In genomic region chr17:29162082-29162908, GRCh38 we compare ENCODE assay signal across 24 cellular contexts. TPM values are rescaled to one million over a fixed set of nuclear protein-coding genes. Genes with fewer than 3 reads are reported as not detected.
A peak's percentile ranks its signal among the peaks of the same experiment; 100 is the strongest.
DNase-seq lines count a peak whose midpoint lies in the region; ATAC-seq and TF ChIP-seq lines count a peak whose summit lies in the region.
"Had no signal": no experiment of that assay in that cellular context is flagged by ENCODE, and none has a peak within 500 bp of the region (broad histone marks: within the 10 kb centered on the region; RNA-seq: fewer than 3 reads in every experiment).

No MANE protein-coding gene starts in this region.

- H3K27ac Mint-ChIP-seq in T-helper 17 cell: peak overlapping the region; percentile 51
- no peak overlapping the region for H3K27ac Mint-ChIP-seq in endodermal cell
- no peak overlapping the region for H3K27ac Mint-ChIP-seq in neural progenitor cell
- H3K27ac Mint-ChIP-seq: activated B cell treated with CpG ODN at 0.5 μM for 24 hours; activated naive CD4-positive, alpha-beta T cell treated with anti-CD3 and anti-CD28 coated beads, Interleukin-2, amount 50 U/mL, for 24 hours; activated T-helper 2 cell treated with anti-CD3 and anti-CD28 coated beads, Interferon-gamma antibody, Interleukin-2, Interleukin-4, amounts not matched to agents 10 μg/mL and 5 μg/mL and 100 μg/mL, durations not matched to agents 14 hours and 24 hours and 36 hours; CD4-positive, alpha-beta T cell had no signal

- H3K9ac ChIP-seq in endodermal cell (ENCODE audit: extremely low read depth, low read length, poor library complexity, severe bottlenecking): no peak overlapping the region
- no peak overlapping the region for H3K9ac ChIP-seq in mesenchymal stem cell (ENCODE audit: low read length)
- no peak overlapping the region for H3K9ac ChIP-seq in neural progenitor cell

- H2BK15ac ChIP-seq in mesenchymal stem cell (ENCODE audit: low read depth, poor library complexity, severe bottlenecking): no peak overlapping the region

- H2BK5ac ChIP-seq in mesenchymal stem cell (ENCODE audit: low read depth, low read length, poor library complexity, severe bottlenecking): no peak overlapping the region

- no peak overlapping the region for H3K4ac ChIP-seq in mesenchymal stem cell (ENCODE audit: low read depth in 1 of 2, low read length in 2 of 2)

- peaks cover 2% of the 10 kb centered on the region for H3K36me3 Mint-ChIP-seq in T-helper 17 cell (ENCODE audit: low read depth)
- H3K36me3 Mint-ChIP-seq in endodermal cell (ENCODE audit: low read depth): peaks cover 8% of the 10 kb centered on the region
- peaks cover 9% of the 10 kb centered on the region for H3K36me3 Mint-ChIP-seq in neural progenitor cell

- H3K4me1 Mint-ChIP-seq in T-helper 17 cell (peaks cover 21% of the 10 kb centered on the region), endodermal cell (no peaks in the 10 kb centered on the region), neural progenitor cell (peaks cover 8% of the 10 kb centered on the region)

- H3K27me3 ChIP-seq in endodermal cell (ENCODE audit: control insufficient read depth, insufficient read depth, low read length, poor library complexity, severe bottlenecking) (no peaks in the 10 kb centered on the region), mesenchymal stem cell (ENCODE audit: control insufficient read depth in 1 of 2, insufficient read depth in 1 of 2, low read length in 2 of 2) (no peaks in the 10 kb centered on the region), neural progenitor cell (no peaks in the 10 kb centered on the region)
- H3K27me3 ChIP-seq: breast epithelium, colonic mucosa, esophagus squamous epithelium, pancreas, upper lobe of right lung had no signal

- H3K4me1 ChIP-seq in endodermal cell (ENCODE audit: control insufficient read depth, insufficient read depth, low read length) (no peaks in the 10 kb centered on the region), mesenchymal stem cell (ENCODE audit: control insufficient read depth, insufficient read depth, low read depth, low read length) (peaks cover 42% of the 10 kb centered on the region), neural progenitor cell (no peaks in the 10 kb centered on the region)

- H3K79me1 ChIP-seq in mesenchymal stem cell (replicated peaks; ENCODE audit: low read length, poor library complexity, severe bottlenecking): peaks cover 36% of the 10 kb centered on the region

- H3K4me2 ChIP-seq in mesenchymal stem cell (ENCODE audit: low read length, poor library complexity, severe bottlenecking) (no peak overlapping the region), neural progenitor cell (no peak overlapping the region)

- no peaks in the 10 kb centered on the region for H3K79me2 ChIP-seq in neural progenitor cell (ENCODE audit: low read depth)

- no peaks in the 10 kb centered on the region for H3F3A ChIP-seq in neural progenitor cell (ENCODE audit: low read depth)

- no peaks in the 10 kb centered on the region for H3K9me3 ChIP-seq in T-helper 17 cell (ENCODE audit: control insufficient read depth, low read length, poor library complexity, severe bottlenecking)
- no peaks in the 10 kb centered on the region for H3K9me3 ChIP-seq in endodermal cell (ENCODE audit: control insufficient read depth, low read length)
- H3K9me3 ChIP-seq in mesenchymal stem cell (ENCODE audit: control insufficient read depth, low read length): no peaks in the 10 kb centered on the region
- no peaks in the 10 kb centered on the region for H3K9me3 ChIP-seq in neural progenitor cell (ENCODE audit: low read depth)
- H3K9me3 ChIP-seq: breast epithelium, colonic mucosa, esophagus squamous epithelium, pancreas, upper lobe of right lung had no signal

- no peak overlapping the region for H3K23ac ChIP-seq in mesenchymal stem cell (ENCODE audit: low read length in 2 of 2)

- H3K27ac ChIP-seq in endodermal cell (ENCODE audit: low read depth, low read length) (no peak overlapping the region), mesenchymal stem cell (ENCODE audit: low read length, poor library complexity, severe bottlenecking) (no peak overlapping the region), neural progenitor cell (no peak overlapping the region)
- H3K27ac ChIP-seq: colonic mucosa, esophagus squamous epithelium, pancreas, upper lobe of right lung had no signal

- peak overlapping the region in 1 of 2 experiments; percentile 44 for H3K14ac ChIP-seq in mesenchymal stem cell (ENCODE audit: low read length in 2 of 2)

- H3K9me3 Mint-ChIP-seq in endodermal cell (no peaks in the 10 kb centered on the region), neural progenitor cell (no peaks in the 10 kb centered on the region)
- H3K9me3 Mint-ChIP-seq: activated B cell treated with CpG ODN at 0.5 μM for 24 hours; activated naive CD4-positive, alpha-beta T cell treated with anti-CD3 and anti-CD28 coated beads, Interleukin-2, amount 50 U/mL, for 24 hours; activated T-helper 2 cell treated with anti-CD3 and anti-CD28 coated beads, Interferon-gamma antibody, Interleukin-2, Interleukin-4, amounts not matched to agents 10 μg/mL and 5 μg/mL and 100 μg/mL, durations not matched to agents 14 hours and 24 hours and 36 hours; CD4-positive, alpha-beta T cell; naive thymus-derived CD8-positive, alpha-beta T cell had no signal

- H3K4me3 ChIP-seq in endodermal cell (ENCODE audit: low read length) (no peak overlapping the region), mesenchymal stem cell (ENCODE audit: insufficient read depth in 1 of 2, low read depth in 1 of 2, low read length in 2 of 2) (no peak overlapping the region), neural progenitor cell (no peak overlapping the region)
- H3K4me3 ChIP-seq: breast epithelium, colonic mucosa, esophagus squamous epithelium, pancreas, upper lobe of right lung had no signal

- H3K27me3 Mint-ChIP-seq in T-helper 17 cell (no peaks in the 10 kb centered on the region), endodermal cell (ENCODE audit: insufficient read depth) (no peaks in the 10 kb centered on the region), neural progenitor cell (ENCODE audit: insufficient read depth, low read depth) (peaks cover 2% of the 10 kb centered on the region)
- H3K27me3 Mint-ChIP-seq: activated B cell treated with CpG ODN at 0.5 μM for 24 hours; activated naive CD4-positive, alpha-beta T cell treated with anti-CD3 and anti-CD28 coated beads, Interleukin-2, amount 50 U/mL, for 24 hours; CD4-positive, alpha-beta T cell; naive thymus-derived CD8-positive, alpha-beta T cell had no signal

- H4K8ac ChIP-seq in mesenchymal stem cell (ENCODE audit: low read length): no peak overlapping the region

- peak overlapping the region in 1 of 2 experiments; percentile 14 for H3K18ac ChIP-seq in mesenchymal stem cell (ENCODE audit: low read depth in 1 of 2, low read length in 2 of 2)

- no peak for DNase-seq in T-helper 17 cell
- peak; percentile 31 for DNase-seq in endodermal cell
- DNase-seq in mesenchymal stem cell: no peak
- no peak for DNase-seq in kidney tubule cell (ENCODE audit: low spot score)
- DNase-seq in neural progenitor cell (ENCODE audit: low spot score): no peak
- no peak for DNase-seq in SW 1271 (lab: John Stamatoyannopoulos, UW)
- DNase-seq in NOMO-1 (lab: John Stamatoyannopoulos, UW; ENCODE audit: unreplicated experiment in 2 of 2): no peak
- DNase-seq: activated B cell treated with CpG ODN at 0.5 μM for 24 hours; amygdala; CD4-positive, alpha-beta T cell; colonic mucosa; DMS153; esophagus squamous epithelium; foreskin melanocyte; left ventricle myocardium superior; naive thymus-derived CD8-positive, alpha-beta T cell; NCI-H510A treated with DMSO at 0.1 percent for 48 hours; pancreas; retina; stimulated activated CD4-positive, alpha-beta T cell treated with anti-CD3 and anti-CD28 coated beads, Interleukin-4, amount 100 ng/mL, for 1 hour; upper lobe of right lung had no signal

- peak overlapping the region in 1 of 2 experiments; percentile 42 for H2BK12ac ChIP-seq in mesenchymal stem cell (ENCODE audit: low read length in 2 of 2)

- no peak for ATAC-seq in T-helper 17 cell
- ATAC-seq: left ventricle myocardium superior; naive thymus-derived CD8-positive, alpha-beta T cell; upper lobe of right lung had no signal

- H3K36me3 ChIP-seq in endodermal cell (ENCODE audit: control insufficient read depth, insufficient read depth, low read length): peaks cover 12% of the 10 kb centered on the region
- peaks cover 26 to 36% of the 10 kb centered on the region in 2 experiments for H3K36me3 ChIP-seq in mesenchymal stem cell (ENCODE audit: control insufficient read depth in 1 of 2, insufficient read depth in 2 of 2, low read depth in 1 of 2, low read length in 2 of 2)
- H3K36me3 ChIP-seq in neural progenitor cell: no peaks in the 10 kb centered on the region
- H3K36me3 ChIP-seq: breast epithelium had no signal

- peak overlapping the region; percentile 76 for H2AK5ac ChIP-seq in mesenchymal stem cell (ENCODE audit: low read length, severe bottlenecking)

- 95 to 96% methylated on average over 7 to 11 of the region's 11 CpGs for WGBS in endodermal cell (ENCODE audit: insufficient coverage in 1 of 2, insufficient read length in 1 of 2), 2 experiments
- 96% methylated on average over 11 of the region's 11 CpGs for WGBS in mesenchymal stem cell

- H2AFZ ChIP-seq in mesenchymal stem cell (ENCODE audit: low read depth, low read length) (no peak overlapping the region), neural progenitor cell (replicated peaks) (no peak overlapping the region)

- TF ChIP-seq CTCF in endodermal cell (conservative IDR thresholded peaks at IDR 0.05) (no peak), neural progenitor cell (IDR thresholded peaks at IDR 0.05) (no peak)

- peaks cover 15% of the 10 kb centered on the region for H4K20me1 ChIP-seq in neural progenitor cell (ENCODE audit: low read depth)

- H3K4me3 Mint-ChIP-seq in T-helper 17 cell: no peak overlapping the region
- H3K4me3 Mint-ChIP-seq in endodermal cell: no peak overlapping the region
- H3K4me3 Mint-ChIP-seq in neural progenitor cell: no peak overlapping the region
- H3K4me3 Mint-ChIP-seq: activated B cell treated with CpG ODN at 0.5 μM for 24 hours; activated naive CD4-positive, alpha-beta T cell treated with anti-CD3 and anti-CD28 coated beads, Interleukin-2, amount 50 U/mL, for 24 hours; CD4-positive, alpha-beta T cell; naive thymus-derived CD8-positive, alpha-beta T cell had no signal

- no peak overlapping the region for H2BK120ac ChIP-seq in mesenchymal stem cell (ENCODE audit: low read depth, low read length)

- no peak overlapping the region for H4K91ac ChIP-seq in mesenchymal stem cell (ENCODE audit: low read length)

RNA-seq across cellular contexts. Expression of gene MYO18A, which starts 17.9 kb away (rescaled TPM):
- total RNA-seq in T-helper 17 cell: 100 to 1,000 TPM; 142 to 153 TPM
- total RNA-seq in endodermal cell: 10 to 100 TPM; 43.8 to 56.7 TPM
- polyA plus RNA-seq in endodermal cell (2013, experiment 1 of 2): 30.0 TPM
- 37.8 TPM for polyA plus RNA-seq in endodermal cell (2013, experiment 2 of 2)
- 16.2 TPM for polyA plus RNA-seq in mesenchymal stem cell (2013, experiment 1 of 2)
- 15.0 TPM for polyA plus RNA-seq in mesenchymal stem cell (2013, experiment 2 of 2)
- 11.6 and 24.8 TPM in 2 replicates for total RNA-seq in neural progenitor cell (ENCODE audit: low replicate concordance)
